ENCODE assay signal across 16 cellular contexts in the genomic region with DNA sequence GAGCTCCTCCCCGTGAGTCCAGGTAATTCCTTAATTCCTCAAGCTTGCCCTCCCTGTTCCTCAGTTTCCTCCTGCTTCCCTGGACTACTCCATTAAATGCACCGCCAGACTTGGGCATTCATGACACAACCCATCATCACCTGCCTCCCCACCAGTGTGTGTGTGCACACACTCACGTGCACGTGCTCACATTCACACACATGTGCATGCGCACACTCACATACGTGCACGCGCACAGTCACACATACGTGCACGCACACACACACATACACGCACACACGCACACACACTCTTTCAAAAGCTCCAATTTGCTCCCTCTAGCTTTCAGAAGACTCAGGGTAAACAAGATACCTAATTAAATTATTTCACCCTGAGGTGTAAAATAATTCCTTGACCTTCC.
DNase-seq lines count a peak whose midpoint lies in the region; ATAC-seq and TF ChIP-seq lines count a peak whose summit lies in the region.
"Had no signal": no experiment of that assay in that cellular context is flagged by ENCODE, and none has a peak within 500 bp of the region (broad histone marks: within the 10 kb centered on the region; RNA-seq: fewer than 3 reads in every experiment).

No MANE protein-coding gene starts in this region.

- no peak overlapping the region for H2AFZ ChIP-seq in MM.1S (ENCODE audit: low read length)
- no peak overlapping the region for H2AFZ ChIP-seq in trophoblast cell (ENCODE audit: insufficient read depth, low read length, poor library complexity)
- H2AFZ ChIP-seq: hepatocyte, PC-9 had no signal

- H3F3A ChIP-seq in MM.1S (ENCODE audit: insufficient read depth, low read length) = peaks cover 56% of the 10 kb centered on the region

- H2BK120ac ChIP-seq in trophoblast cell (ENCODE audit: insufficient read depth, low read length, poor library complexity) = no peak overlapping the region

- ATAC-seq in GM18511 (IDR thresholded peaks at IDR 0.05; ENCODE audit: unreplicated experiment) (no peak), HG03439 (IDR thresholded peaks at IDR 0.05; ENCODE audit: unreplicated experiment) (no peak)

- no peak overlapping the region for H2BK12ac ChIP-seq in trophoblast cell (ENCODE audit: low read length)

- H3K14ac ChIP-seq in trophoblast cell (ENCODE audit: low read length) = no peak overlapping the region

- peak overlapping the region; percentile 3 for H3K4me3 Mint-ChIP-seq in T-helper 2 cell treated with Interferon-gamma antibody and Interleukin-4, amounts not matched to agents 5 μg/mL and 100 μg/mL, for 36 hours
- H3K4me3 Mint-ChIP-seq in dendritic cell treated with granulocyte-macrophage colony-stimulating factor and Interleukin-4, amounts not matched to agents 40 ng/mL and 50 ng/mL, for 4 days = no peak overlapping the region
- no peak overlapping the region for H3K4me3 Mint-ChIP-seq in HFFc6

- H3K4me1 ChIP-seq in MM.1S (ENCODE audit: low read length) = peaks cover 62% of the 10 kb centered on the region
- peaks cover 20 to 24% of the 10 kb centered on the region in 2 experiments for H3K4me1 ChIP-seq in trophoblast cell (ENCODE audit: control insufficient read depth in 1 of 2, insufficient read depth in 2 of 2, low read length in 2 of 2)

- H3K9me2 ChIP-seq in MM.1S (replicated peaks; ENCODE audit: insufficient read depth, low read length) = no peaks in the 10 kb centered on the region

- no CpG with 5 or more reads among the region's 12 CpGs for WGBS in trophoblast cell (ENCODE audit: extremely low coverage, insufficient coverage, insufficient read length)

- no peak overlapping the region for H3K4me3 ChIP-seq in MM.1S (ENCODE audit: low read length)
- peak overlapping the region; percentile 40 for H3K4me3 ChIP-seq in trophoblast cell (ENCODE audit: low read depth, low read length)
- H3K4me3 ChIP-seq: hepatocyte, PC-9 had no signal

- H4K20me1 ChIP-seq in MM.1S (ENCODE audit: insufficient read depth, low read length) = no peaks in the 10 kb centered on the region

- no peak overlapping the region for H2BK5ac ChIP-seq in trophoblast cell (ENCODE audit: low read depth, low read length, poor library complexity)

- TF ChIP-seq CTCF in MM.1S (IDR thresholded peaks at IDR 0.05; ENCODE audit: low read length) (no peak), HFFc6 (IDR thresholded peaks at IDR 0.05) (no peak)

- no peak overlapping the region for H4K12ac ChIP-seq in trophoblast cell (ENCODE audit: low read depth, low read length)

- no peak overlapping the region for H3K4ac ChIP-seq in trophoblast cell (ENCODE audit: low read depth, low read length)

- peak overlapping the region; percentile 96 for H3K27ac ChIP-seq in MM.1S (ENCODE audit: low read length)
- no peak overlapping the region for H3K27ac ChIP-seq in trophoblast cell (ENCODE audit: low read depth, low read length)
- H3K27ac ChIP-seq: hepatocyte had no signal

- peaks cover 47% of the 10 kb centered on the region for H3K36me3 Mint-ChIP-seq in T-helper 2 cell treated with Interferon-gamma antibody and Interleukin-4, amounts not matched to agents 5 μg/mL and 100 μg/mL, for 36 hours (ENCODE audit: low read depth)
- no peaks in the 10 kb centered on the region for H3K36me3 Mint-ChIP-seq in dendritic cell treated with granulocyte-macrophage colony-stimulating factor and Interleukin-4, amounts not matched to agents 40 ng/mL and 50 ng/mL, for 4 days (ENCODE audit: low read depth)
- no peaks in the 10 kb centered on the region; the same call in none of the 2 replicates for H3K36me3 Mint-ChIP-seq in HFFc6 (ENCODE audit: low read depth)

- H3K9me3 Mint-ChIP-seq in T-helper 2 cell treated with Interferon-gamma antibody and Interleukin-4, amounts not matched to agents 5 μg/mL and 100 μg/mL, for 36 hours = no peaks in the 10 kb centered on the region
- no peaks in the 10 kb centered on the region for H3K9me3 Mint-ChIP-seq in dendritic cell treated with granulocyte-macrophage colony-stimulating factor and Interleukin-4, amounts not matched to agents 40 ng/mL and 50 ng/mL, for 4 days
- H3K9me3 Mint-ChIP-seq in HFFc6 = no peaks in the 10 kb centered on the region

- H3K23ac ChIP-seq in trophoblast cell (ENCODE audit: low read length) = peak overlapping the region; percentile 18

- no peak overlapping the region for H3K18ac ChIP-seq in trophoblast cell (ENCODE audit: low read length)

- no peaks in the 10 kb centered on the region for H3K9me3 ChIP-seq in MM.1S (replicated peaks; ENCODE audit: insufficient read depth, low read length)
- H3K9me3 ChIP-seq in trophoblast cell (ENCODE audit: insufficient read depth, low read depth, low read length) = peaks cover 2% of the 10 kb centered on the region

- H3K79me2 ChIP-seq in MM.1S (ENCODE audit: low read length) (peaks cover 88% of the 10 kb centered on the region), trophoblast cell (ENCODE audit: control insufficient read depth, insufficient read depth, low read length, poor library complexity) (no peaks in the 10 kb centered on the region)

- peak overlapping the region; percentile 84; the same call in 1 of the 2 replicates for H3K9ac ChIP-seq in MM.1S (ENCODE audit: low read length)
- no peak overlapping the region for H3K9ac ChIP-seq in trophoblast cell (ENCODE audit: low read length)

- no peaks in the 10 kb centered on the region for H3K36me3 ChIP-seq in MM.1S (replicated peaks; ENCODE audit: insufficient read depth, low read length)
- peaks cover 0 to 4% of the 10 kb centered on the region in 2 experiments for H3K36me3 ChIP-seq in trophoblast cell (ENCODE audit: control insufficient read depth in 1 of 2, insufficient read depth in 2 of 2, low read length in 2 of 2)

- H3K27me3 ChIP-seq in MM.1S (replicated peaks; ENCODE audit: insufficient read depth, low read length) = no peaks in the 10 kb centered on the region
- H3K27me3 ChIP-seq in trophoblast cell (ENCODE audit: insufficient read depth, low read length) = no peaks in the 10 kb centered on the region
- H3K27me3 ChIP-seq: hepatocyte had no signal

- H2AK5ac ChIP-seq in trophoblast cell (ENCODE audit: low read length) = no peak overlapping the region

- intact Hi-C loops in dendritic cell treated with granulocyte-macrophage colony-stimulating factor and Interleukin-4, amounts not matched to agents 40 ng/mL and 50 ng/mL, for 4 days (cut with micrococcal nuclease) = no loop called here

- H3K27me3 Mint-ChIP-seq in T-helper 2 cell treated with Interferon-gamma antibody and Interleukin-4, amounts not matched to agents 5 μg/mL and 100 μg/mL, for 36 hours (ENCODE audit: low read depth) = no peaks in the 10 kb centered on the region
- no peaks in the 10 kb centered on the region for H3K27me3 Mint-ChIP-seq in dendritic cell treated with granulocyte-macrophage colony-stimulating factor and Interleukin-4, amounts not matched to agents 40 ng/mL and 50 ng/mL, for 4 days
- no peaks in the 10 kb centered on the region for H3K27me3 Mint-ChIP-seq in HFFc6 (ENCODE audit: insufficient read depth)

- peak overlapping the region; percentile 63 for H3K27ac Mint-ChIP-seq in T-helper 2 cell treated with Interferon-gamma antibody and Interleukin-4, amounts not matched to agents 5 μg/mL and 100 μg/mL, for 36 hours
- peak overlapping the region; percentile 20 for H3K27ac Mint-ChIP-seq in dendritic cell treated with granulocyte-macrophage colony-stimulating factor and Interleukin-4, amounts not matched to agents 40 ng/mL and 50 ng/mL, for 4 days
- no peak overlapping the region for H3K27ac Mint-ChIP-seq in HFFc6

- DNase-seq in T-helper 2 cell treated with Interferon-gamma antibody and Interleukin-4, amounts not matched to agents 5 μg/mL and 100 μg/mL, for 36 hours (ENCODE audit: low spot score) = no peak
- no peak for DNase-seq in T-helper 2 cell
- DNase-seq in MM.1S = no peak
- no peak for DNase-seq in trophoblast cell
- DNase-seq in HFFc6 = no peak
- DNase-seq: 8988T; activated CD4-positive, CD25-positive, alpha-beta regulatory T cell; kidney glomerular epithelial cell; NCI-H1694; NCI-H526; PC-9; posterior cingulate gyrus had no signal

- no peak overlapping the region for H4K91ac ChIP-seq in trophoblast cell (ENCODE audit: low read depth, low read length)

- H3K4me2 ChIP-seq in MM.1S (ENCODE audit: low read depth, low read length) (peak overlapping the region; percentile 91; the same call in 1 of the 2 replicates), trophoblast cell (ENCODE audit: low read length) (no peak overlapping the region)
- H3K4me2 ChIP-seq: hepatocyte had no signal

- peaks cover 3% of the 10 kb centered on the region for H3K79me1 ChIP-seq in trophoblast cell (ENCODE audit: low read length)

- H4K8ac ChIP-seq in trophoblast cell (ENCODE audit: low read depth, low read length) = no peak overlapping the region

- H3K4me1 Mint-ChIP-seq in T-helper 2 cell treated with Interferon-gamma antibody and Interleukin-4, amounts not matched to agents 5 μg/mL and 100 μg/mL, for 36 hours (ENCODE audit: low read depth) = peaks cover 81% of the 10 kb centered on the region
- peaks cover 87% of the 10 kb centered on the region for H3K4me1 Mint-ChIP-seq in dendritic cell treated with granulocyte-macrophage colony-stimulating factor and Interleukin-4, amounts not matched to agents 40 ng/mL and 50 ng/mL, for 4 days (ENCODE audit: low read depth)
- peaks cover 52% of the 10 kb centered on the region for H3K4me1 Mint-ChIP-seq in HFFc6 (ENCODE audit: low read depth)
